15 cellular contexts compared by ENCODE assay signal in the genomic region with DNA sequence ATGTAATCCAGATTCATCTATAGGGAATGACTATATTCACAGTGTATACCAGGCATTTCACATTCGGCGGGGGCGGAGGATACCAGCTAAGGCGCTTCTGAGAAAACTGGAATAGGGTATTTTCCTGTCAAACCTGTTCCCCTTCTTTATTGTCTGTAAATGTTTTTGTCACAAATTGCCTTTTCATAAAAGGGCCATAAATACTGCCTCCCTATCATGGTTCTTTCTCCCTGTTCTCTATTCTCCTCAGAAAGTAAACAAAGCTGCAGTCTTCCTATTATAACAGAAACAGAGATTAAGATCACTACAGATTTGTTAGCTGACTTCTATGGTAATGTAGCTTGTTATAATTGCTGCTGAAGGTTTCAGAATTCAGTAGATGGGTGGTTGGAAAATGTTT.
"Had no signal": no experiment of that assay in that cellular context is flagged by ENCODE, and none has a peak within 500 bp of the region (broad histone marks: within the 10 kb centered on the region; RNA-seq: fewer than 3 reads in every experiment).

No MANE protein-coding gene starts in this region.

- H3K4me3 ChIP-seq: smooth muscle cell, thyroid gland had no signal

- DNase-seq: activated CD4-positive, alpha-beta T cell treated with anti-CD3 and anti-CD28 coated beads for 4 hours; activated CD8-positive, alpha-beta memory T cell treated with anti-CD3 and anti-CD28 coated beads, Interleukin-2, amount 50 U/mL, for 4 hours; activated CD8-positive, alpha-beta T cell treated with anti-CD3 and anti-CD28 coated beads for 36 hours; activated naive CD8-positive, alpha-beta T cell treated with anti-CD3 and anti-CD28 coated beads, Interleukin-2, amount 10 ng/mL, durations not matched to agents 7 days and 5 days; activated T-cell treated with anti-CD3 and anti-CD28 coated beads, Interleukin-2, amount 50 U/mL, for 72 hours; aorta; hypothalamus; naive thymus-derived CD8-positive, alpha-beta T cell; posterior cingulate gyrus; right cardiac atrium; T1000; thyroid gland had no signal

- H3K9me3 ChIP-seq: neutrophil, thyroid gland had no signal

- ATAC-seq: activated CD8-positive, alpha-beta T cell treated with anti-CD3 and anti-CD28 coated beads for 36 hours; activated T-cell treated with anti-CD3 and anti-CD28 coated beads, Interleukin-2, amount 50 U/mL, for 72 hours; esophagus mucosa; naive thymus-derived CD8-positive, alpha-beta T cell; right cardiac atrium had no signal

- H3K27me3 ChIP-seq: neutrophil, thyroid gland had no signal

- H3K36me3 ChIP-seq: neutrophil, thyroid gland had no signal

- H3K27ac ChIP-seq: neutrophil, thyroid gland had no signal

- H3K4me1 ChIP-seq: thyroid gland had no signal

- H3K4me2 ChIP-seq: smooth muscle cell had no signal
